ENCODE assay signal across 10 cellular contexts in the genomic region with DNA sequence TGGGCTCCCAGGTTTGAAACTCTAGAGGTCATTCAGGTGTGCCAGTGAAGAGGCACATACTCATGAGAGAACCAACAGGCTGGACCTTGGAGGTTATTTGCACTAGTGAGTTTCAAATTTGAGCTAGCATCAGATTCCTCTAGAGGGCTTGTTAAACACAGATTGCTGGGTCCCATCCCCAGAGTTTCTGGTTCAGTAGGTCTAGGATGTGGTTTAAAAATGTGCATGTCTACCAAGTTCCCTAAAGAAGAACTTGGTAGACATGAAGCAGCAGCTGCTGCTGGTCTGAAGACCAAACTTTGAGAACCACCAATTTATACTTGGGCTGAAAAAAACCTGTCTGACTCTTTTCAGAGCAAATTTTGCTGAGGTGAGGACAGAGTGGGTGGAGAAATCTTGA.
DNase-seq lines count a peak whose midpoint lies in the region; ATAC-seq and TF ChIP-seq lines count a peak whose summit lies in the region.
"Had no signal": no experiment of that assay in that cellular context is flagged by ENCODE, and none has a peak within 500 bp of the region (broad histone marks: within the 10 kb centered on the region; RNA-seq: fewer than 3 reads in every experiment).

No MANE protein-coding gene starts in this region.

- peaks cover 13 to 23% of the 10 kb centered on the region in 2 donors for H3K4me1 ChIP-seq in breast epithelium

- H3K27me3 Mint-ChIP-seq in MCF 10A (ENCODE audit: insufficient read depth, unreplicated experiment), result no peaks in the 10 kb centered on the region
- H3K27me3 Mint-ChIP-seq in effector memory CD8-positive, alpha-beta T cell, result no peaks in the 10 kb centered on the region
- H3K27me3 Mint-ChIP-seq in type B pancreatic cell, result no peaks in the 10 kb centered on the region

- intact Hi-C loops in breast epithelium (cut with DNase I; ENCODE audit: low total_unique reads) (loop anchor here (10.0 kb wide), 1 partner anchor 58 kb away; the partner anchor contains the start of gene SUSD6), MCF 10A (cut with micrococcal nuclease) (no loop called here), dorsolateral prefrontal cortex (cut with DNase I) (no loop called here)

- no TSS peak for BruUV-seq in MCF 10A (replicated peaks; lab: Mats Ljungman, UMichigan)

- no peaks in the 10 kb centered on the region for H3K9me3 ChIP-seq in breast epithelium

- H3K4me3 ChIP-seq in breast epithelium, result peak overlapping the region in 1 of 3 donors; percentile 14
- H3K4me3 ChIP-seq in dorsolateral prefrontal cortex, result peak overlapping the region in 1 of 59 donors; percentile 1

- peaks cover 20% of the 10 kb centered on the region for H3K4me1 Mint-ChIP-seq in MCF 10A (ENCODE audit: insufficient read depth, unreplicated experiment)
- peaks cover 70 to 85% of the 10 kb centered on the region in 2 donors for H3K4me1 Mint-ChIP-seq in effector memory CD8-positive, alpha-beta T cell (ENCODE audit: low read depth in 2 of 2)
- H3K4me1 Mint-ChIP-seq in type B pancreatic cell (ENCODE audit: unreplicated experiment), result peaks cover 52% of the 10 kb centered on the region

- H3K27ac Mint-ChIP-seq in MCF 10A (ENCODE audit: low read depth, unreplicated experiment) (no peak overlapping the region), type B pancreatic cell (peak overlapping the region; percentile 29)
- H3K27ac Mint-ChIP-seq in effector memory CD8-positive, alpha-beta T cell, result peak overlapping the region; percentile 74 to 87

- H3K9me3 Mint-ChIP-seq in MCF 10A (ENCODE audit: unreplicated experiment), result no peaks in the 10 kb centered on the region
- H3K9me3 Mint-ChIP-seq in effector memory CD8-positive, alpha-beta T cell, result no peaks in the 10 kb centered on the region
- H3K9me3 Mint-ChIP-seq in type B pancreatic cell, result no peaks in the 10 kb centered on the region

- H3K4me3 Mint-ChIP-seq in MCF 10A (ENCODE audit: unreplicated experiment), result no peak overlapping the region
- peak overlapping the region; percentile 44 to 47 for H3K4me3 Mint-ChIP-seq in effector memory CD8-positive, alpha-beta T cell
- no peak overlapping the region for H3K4me3 Mint-ChIP-seq in type B pancreatic cell

- ATAC-seq in HG03521 (IDR thresholded peaks at IDR 0.05; ENCODE audit: unreplicated experiment), result peak; percentile 44
- peak; percentile 74 for ATAC-seq in effector memory CD8-positive, alpha-beta T cell (replicated peaks)
- ATAC-seq in HG03095 (IDR thresholded peaks at IDR 0.05; ENCODE audit: unreplicated experiment), result no peak
- no peak for ATAC-seq in HG03159 (IDR thresholded peaks at IDR 0.05; ENCODE audit: unreplicated experiment)

- no peak for TF ChIP-seq POLR2A in breast epithelium (IDR thresholded peaks at IDR 0.05)

- CTCF ChIA-PET in MCF 10A (lab: Yijun Ruan, JAX), result interaction anchor here (0.7 kb wide), 2 partner anchors 30 to 419 kb away, joined by 3 to 5 read pairs; no protein-coding TSS in a partner anchor

- H3K36me3 Mint-ChIP-seq in MCF 10A (ENCODE audit: insufficient read depth, unreplicated experiment), result peaks cover 29% of the 10 kb centered on the region
- peaks cover 34% of the 10 kb centered on the region for H3K36me3 Mint-ChIP-seq in effector memory CD8-positive, alpha-beta T cell (ENCODE audit: insufficient read depth)
- H3K36me3 Mint-ChIP-seq in type B pancreatic cell, result peaks cover 20% of the 10 kb centered on the region

- no peak for DNase-seq in breast epithelium (ENCODE audit: low spot score in 2 of 2)
- DNase-seq in MCF 10A (ENCODE audit: unreplicated experiment), result no peak
- DNase-seq in effector memory CD8-positive, alpha-beta T cell, result peak in 1 of 3 experiments; percentile 4
- DNase-seq in type B pancreatic cell (ENCODE audit: extremely low spot score, unreplicated experiment), result no peak
- DNase-seq in dorsolateral prefrontal cortex, result no peak
- DNase-seq: NCI-H1048; stimulated activated CD4-positive, alpha-beta T cell treated with anti-CD3 and anti-CD28 coated beads, Interleukin-12 subunit alpha, Interleukin-12 subunit beta, amount 100 ng/mL, for 4 hours had no signal

- no peaks in the 10 kb centered on the region for H3K27me3 ChIP-seq in breast epithelium
- H3K27me3 ChIP-seq in dorsolateral prefrontal cortex, result no peaks in the 10 kb centered on the region

- no peaks in the 10 kb centered on the region for H3K36me3 ChIP-seq in breast epithelium

- H3K27ac ChIP-seq in breast epithelium, result peak overlapping the region; percentile 75 to 79
- H3K27ac ChIP-seq in dorsolateral prefrontal cortex, result peak overlapping the region in 18 of 59 donors; percentile 1 to 65 (median 33)

- POLR2A ChIA-PET in MCF 10A (lab: Yijun Ruan, JAX), result interaction anchor here (1.0 to 1.3 kb wide), 2 partner anchors 10 to 27 kb away, joined by 3 read pairs; no protein-coding TSS in a partner anchor

- TF ChIP-seq CTCF in breast epithelium (IDR thresholded peaks at IDR 0.05) (no peak), MCF 10A (IDR thresholded peaks at IDR 0.05; ENCODE audit: unreplicated experiment) (no peak), type B pancreatic cell (conservative IDR thresholded peaks at IDR 0.05) (no peak), dorsolateral prefrontal cortex (IDR thresholded peaks at IDR 0.05 in 54 of 56, conservative IDR thresholded peaks at IDR 0.05 in 2 of 56; ENCODE audit: low read depth in 1 of 56, partially characterized antibody in 56 of 56) (no peak)

Comparison
In these comparisons a context has a peak if more than half of its experiments do, and no peak if none do; other contexts are left out.
1. H3K4me3 Mint-ChIP-seq: peak in effector memory CD8-positive, alpha-beta T cell (2 of 2); none in MCF 10A (single experiment) and type B pancreatic cell (single experiment).
2. ATAC-seq: peak in HG03521 (single experiment) and effector memory CD8-positive, alpha-beta T cell (single experiment); none in HG03095 (single experiment) and HG03159 (single experiment).